9 cellular contexts compared by ENCODE assay signal in the genomic region with DNA sequence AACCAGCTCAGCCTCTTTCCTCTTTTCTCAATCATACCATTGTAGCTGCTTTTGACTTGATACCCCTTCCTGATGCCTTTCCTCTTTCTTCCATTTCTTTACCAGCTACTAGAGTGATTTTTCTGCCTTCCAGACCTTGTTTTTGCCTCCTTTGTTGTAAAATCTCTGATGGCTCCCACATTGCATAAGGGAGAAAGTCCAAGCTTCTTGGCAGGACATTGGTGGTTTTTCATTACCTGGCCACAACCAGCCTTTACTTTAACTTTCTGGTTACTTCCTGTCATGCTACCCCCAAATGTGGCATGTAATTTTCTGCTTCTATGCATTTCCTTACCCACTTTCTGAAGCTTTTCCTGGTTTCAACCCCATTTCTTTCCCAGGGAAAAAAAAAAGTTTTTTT.
"Had no signal": no experiment of that assay in that cellular context is flagged by ENCODE, and none has a peak within 500 bp of the region (broad histone marks: within the 10 kb centered on the region; RNA-seq: fewer than 3 reads in every experiment).

No MANE protein-coding gene starts in this region.

- H3K27ac ChIP-seq: GM23248, HL-60 had no signal

- H3K9ac ChIP-seq: GM23248 had no signal

- ATAC-seq: HCT116, K562 had no signal

- H2AFZ ChIP-seq: GM23248 had no signal

- H3K36me3 ChIP-seq: HAP-1 had no signal

- H3K4me1 ChIP-seq: HAP-1 had no signal

- DNase-seq: GM23248, GOT3, H7, HFFc6, IMR-90 had no signal

- H3K9me3 ChIP-seq: HAP-1 had no signal

- H3K4me3 ChIP-seq: GM23248, HAP-1, K562 had no signal
